21 cellular contexts compared by ENCODE assay signal in the genomic region with DNA sequence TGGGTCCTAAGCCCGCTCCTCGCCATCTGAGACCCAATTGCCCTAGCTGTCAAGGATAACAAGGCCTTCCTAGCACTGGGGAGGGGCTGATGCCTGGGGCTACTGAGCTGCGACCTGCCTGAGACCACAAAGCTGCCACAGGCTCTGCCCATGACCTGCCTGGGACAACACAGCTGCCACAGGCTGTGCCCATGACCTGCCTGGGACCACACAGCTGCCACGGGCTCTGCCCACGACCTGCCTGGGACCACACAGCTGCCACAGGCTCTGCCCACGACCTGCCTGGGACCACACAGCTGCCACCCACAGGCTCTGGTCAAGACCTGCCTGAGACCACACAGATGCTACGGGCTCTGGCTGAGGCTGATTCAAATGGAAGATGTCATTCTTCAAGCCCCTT. TPM values are rescaled to one million over a fixed set of nuclear protein-coding genes. Genes with fewer than 3 reads are reported as not detected.
A peak's percentile ranks its signal among the peaks of the same experiment; 100 is the strongest.
DNase-seq lines count a peak whose midpoint lies in the region; ATAC-seq lines count a peak whose summit lies in the region.
"Had no signal": no experiment of that assay in that cellular context is flagged by ENCODE, and none has a peak within 500 bp of the region (broad histone marks: within the 10 kb centered on the region; RNA-seq: fewer than 3 reads in every experiment).

No MANE protein-coding gene starts in this region.

- no peaks in the 10 kb centered on the region for H3K9me3 Mint-ChIP-seq in activated CD4-positive, alpha-beta T cell treated with anti-CD3 and anti-CD28 coated beads, Interleukin-2, amount 10 ng/mL, durations not matched to agents 7 days and 5 days
- no peaks in the 10 kb centered on the region for H3K9me3 Mint-ChIP-seq in stimulated activated memory B cell treated with anti-CD40 and anti-IgM and Interleukin-4, amounts not matched to agents 10 μg/mL and 1 μg/mL and 100 μg/mL, for 72 hours
- H3K9me3 Mint-ChIP-seq: activated T-cell treated with anti-CD3 and anti-CD28 coated beads, Interleukin-2, amount 50 U/mL, for 24 hours; CD8-positive, alpha-beta memory T cell; mesothelial cell of epicardium; T-helper 2 cell treated with Interferon-gamma antibody and Interleukin-4, amounts not matched to agents 5 μg/mL and 100 μg/mL, for 36 hours had no signal

- DNase-seq in activated CD4-positive, alpha-beta T cell treated with anti-CD3 and anti-CD28 coated beads, Interleukin-2, amount 10 ng/mL, durations not matched to agents 7 days and 5 days, result no peak
- no peak for DNase-seq in activated CD4-positive, alpha-beta T cell treated with anti-CD3 and anti-CD28 coated beads, Interleukin-2, amount 50 U/mL, for 48 hours
- peak; percentile 68 to 70 for DNase-seq in SJSA1 (ENCODE audit: low read depth in 1 of 2, low spot score in 2 of 2)
- DNase-seq in myocyte (ENCODE audit: low read depth), result peak; percentile 82
- no peak for DNase-seq in DMS 273 (lab: John Stamatoyannopoulos, UW; ENCODE audit: unreplicated experiment)
- DNase-seq: DMS153 had no signal

- peak overlapping the region; percentile 19 for H3K27ac Mint-ChIP-seq in activated CD4-positive, alpha-beta T cell treated with anti-CD3 and anti-CD28 coated beads, Interleukin-2, amount 10 ng/mL, durations not matched to agents 7 days and 5 days
- peak overlapping the region; percentile 88 for H3K27ac Mint-ChIP-seq in stimulated activated memory B cell treated with anti-CD40 and anti-IgM and Interleukin-4, amounts not matched to agents 10 μg/mL and 1 μg/mL and 100 μg/mL, for 72 hours
- H3K27ac Mint-ChIP-seq: activated T-cell treated with anti-CD3 and anti-CD28 coated beads, Interleukin-2, amount 50 U/mL, for 24 hours; mesothelial cell of epicardium had no signal

- CTCF ChIA-PET in activated CD4-positive, alpha-beta T cell treated with anti-CD3 and anti-CD28 coated beads, Interleukin-2, amount 10 ng/mL, durations not matched to agents 7 days and 5 days (lab: Charles Lee), result interaction anchor here (0.6 to 1.0 kb wide), 3 partner anchors 31 to 45 kb away, joined by 3 read pairs; no protein-coding TSS in a partner anchor

- no peaks in the 10 kb centered on the region for H3K27me3 ChIP-seq in SJSA1 (replicated peaks)
- H3K27me3 ChIP-seq: adrenal gland, brain microvascular endothelial cell, left lung, sigmoid colon, vagina had no signal

- peaks cover 23% of the 10 kb centered on the region for H3K4me1 ChIP-seq in SJSA1 (replicated peaks)
- H3K4me1 ChIP-seq: adrenal gland had no signal

- H3K36me3 Mint-ChIP-seq in activated CD4-positive, alpha-beta T cell treated with anti-CD3 and anti-CD28 coated beads, Interleukin-2, amount 10 ng/mL, durations not matched to agents 7 days and 5 days (ENCODE audit: low read depth), result peaks cover 26% of the 10 kb centered on the region
- peaks cover 73% of the 10 kb centered on the region for H3K36me3 Mint-ChIP-seq in stimulated activated memory B cell treated with anti-CD40 and anti-IgM and Interleukin-4, amounts not matched to agents 10 μg/mL and 1 μg/mL and 100 μg/mL, for 72 hours

- peaks cover 8% of the 10 kb centered on the region for H3K4me1 Mint-ChIP-seq in activated CD4-positive, alpha-beta T cell treated with anti-CD3 and anti-CD28 coated beads, Interleukin-2, amount 10 ng/mL, durations not matched to agents 7 days and 5 days
- peaks cover 49% of the 10 kb centered on the region for H3K4me1 Mint-ChIP-seq in stimulated activated memory B cell treated with anti-CD40 and anti-IgM and Interleukin-4, amounts not matched to agents 10 μg/mL and 1 μg/mL and 100 μg/mL, for 72 hours

- peak; percentile 65 for ATAC-seq in stimulated activated memory B cell treated with anti-CD40 and anti-IgM and Interleukin-4, amounts not matched to agents 10 μg/mL and 1 μg/mL and 100 μg/mL, for 72 hours
- ATAC-seq in GM19035 (IDR thresholded peaks at IDR 0.05; ENCODE audit: unreplicated experiment) (no peak), GM18858 (IDR thresholded peaks at IDR 0.05; ENCODE audit: unreplicated experiment) (no peak)

- peaks cover 83% of the 10 kb centered on the region for H3K36me3 ChIP-seq in SJSA1

- H3K4me3 ChIP-seq in SJSA1, result no peak overlapping the region
- H3K4me3 ChIP-seq: adrenal gland, left lung, sigmoid colon, thoracic aorta, vagina had no signal

- H3K4me3 Mint-ChIP-seq in activated CD4-positive, alpha-beta T cell treated with anti-CD3 and anti-CD28 coated beads, Interleukin-2, amount 10 ng/mL, durations not matched to agents 7 days and 5 days, result no peak overlapping the region
- H3K4me3 Mint-ChIP-seq in stimulated activated memory B cell treated with anti-CD40 and anti-IgM and Interleukin-4, amounts not matched to agents 10 μg/mL and 1 μg/mL and 100 μg/mL, for 72 hours, result peak overlapping the region; percentile 50
- H3K4me3 Mint-ChIP-seq: activated T-cell treated with anti-CD3 and anti-CD28 coated beads, Interleukin-2, amount 50 U/mL, for 24 hours; CD8-positive, alpha-beta memory T cell; mesothelial cell of epicardium; T-helper 2 cell treated with Interferon-gamma antibody and Interleukin-4, amounts not matched to agents 5 μg/mL and 100 μg/mL, for 36 hours had no signal

- POLR2A ChIA-PET in activated CD4-positive, alpha-beta T cell treated with anti-CD3 and anti-CD28 coated beads, Interleukin-2, amount 10 ng/mL, durations not matched to agents 7 days and 5 days (lab: Charles Lee), result no interaction called here

- H3K9me3 ChIP-seq in SJSA1 (replicated peaks), result no peaks in the 10 kb centered on the region
- H3K9me3 ChIP-seq: adrenal gland, left lung, sigmoid colon, thoracic aorta, vagina had no signal

- H3K27me3 Mint-ChIP-seq in activated CD4-positive, alpha-beta T cell treated with anti-CD3 and anti-CD28 coated beads, Interleukin-2, amount 10 ng/mL, durations not matched to agents 7 days and 5 days, result no peaks in the 10 kb centered on the region
- H3K27me3 Mint-ChIP-seq in stimulated activated memory B cell treated with anti-CD40 and anti-IgM and Interleukin-4, amounts not matched to agents 10 μg/mL and 1 μg/mL and 100 μg/mL, for 72 hours, result no peaks in the 10 kb centered on the region
- H3K27me3 Mint-ChIP-seq: activated T-cell treated with anti-CD3 and anti-CD28 coated beads, Interleukin-2, amount 50 U/mL, for 24 hours had no signal

- peak overlapping the region; percentile 58 for H3K27ac ChIP-seq in SJSA1
- H3K27ac ChIP-seq: 22Rv1, brain microvascular endothelial cell, epithelial cell of prostate, left lung, sigmoid colon, thoracic aorta, vagina had no signal

RNA-seq across cellular contexts. Expression of a gene that starts 54.8 kb away (rescaled TPM):
- 10 to 100 TPM; 33.3 to 39.1 TPM for total RNA-seq in activated CD4-positive, alpha-beta T cell treated with anti-CD3 and anti-CD28 coated beads, Interleukin-2, amount 10 ng/mL, durations not matched to agents 7 days and 5 days
- 6.8 and 8.2 TPM in 2 replicates for total RNA-seq in SJSA1 (2014; rRNA removed; shearing (Covaris generic))
- total RNA-seq in myocyte, result 7.3 and 8.3 TPM in 2 replicates
- 23.7 TPM for polyA plus RNA-seq in myocyte (2012)

Comparison
In these comparisons a context has a peak if more than half of its experiments do, and no peak if none do; other contexts are left out.
1. DNase-seq: peak in SJSA1 (2 of 2) and myocyte (single experiment); none in activated CD4-positive, alpha-beta T cell treated with anti-CD3 and anti-CD28 coated beads, Interleukin-2, amount 10 ng/mL, durations not matched to agents 7 days and 5 days (single experiment), activated CD4-positive, alpha-beta T cell treated with anti-CD3 and anti-CD28 coated beads, Interleukin-2, amount 50 U/mL, for 48 hours (0 of 2) and DMS 273 (single experiment).